In the genomic region with DNA sequence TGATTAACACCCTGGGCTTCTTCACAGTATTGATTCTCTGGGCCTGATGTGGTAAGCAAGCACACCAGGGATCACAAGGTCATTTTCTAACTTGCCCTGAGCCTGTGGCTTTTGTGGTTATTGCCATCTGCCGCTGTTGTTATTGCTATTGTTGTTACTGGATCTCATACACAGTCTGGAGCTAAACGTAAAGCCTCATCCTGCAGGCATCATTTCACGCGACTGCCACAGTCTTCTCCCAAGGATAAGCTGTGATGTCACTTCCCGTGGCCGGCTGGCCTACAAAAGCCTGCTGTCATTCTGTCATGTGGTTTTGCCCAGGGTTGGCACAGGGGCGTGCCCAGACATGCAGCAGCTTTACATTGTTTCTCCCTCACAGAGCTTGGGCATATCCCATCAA, we compare ENCODE assay signal across 10 cellular contexts.
DNase-seq lines count a peak whose midpoint lies in the region; ATAC-seq, FAIRE-seq and TF ChIP-seq lines count a peak whose summit lies in the region.
"Had no signal": no experiment of that assay in that cellular context is flagged by ENCODE, and none has a peak within 500 bp of the region (broad histone marks: within the 10 kb centered on the region; RNA-seq: fewer than 3 reads in every experiment).

No MANE protein-coding gene starts in this region.

- no peaks in the 10 kb centered on the region for H3K9me3 Mint-ChIP-seq in effector memory CD8-positive, alpha-beta T cell
- H3K9me3 Mint-ChIP-seq: T-helper 1 cell treated with Interleukin-12 subunit alpha and Interleukin-12 subunit beta and Interleukin-4 antibody, amounts not matched to agents 30 μg/mL and 1 μg/mL, for 36 hours had no signal

- H3K36me3 ChIP-seq in colonic mucosa = no peaks in the 10 kb centered on the region

- H3K9ac ChIP-seq in colonic mucosa (ENCODE audit: low read depth in 2 of 2, low read length in 2 of 2) = no peak overlapping the region

- no peak overlapping the region for H3K27ac ChIP-seq in colonic mucosa

- H3K27me3 Mint-ChIP-seq in effector memory CD8-positive, alpha-beta T cell = peaks cover 1 to 29% of the 10 kb centered on the region in 2 donors

- TF ChIP-seq CTCF in colonic mucosa (IDR thresholded peaks at IDR 0.05) = no peak

- H3K4me3 Mint-ChIP-seq in effector memory CD8-positive, alpha-beta T cell = peak overlapping the region in 1 of 2 donors; percentile 29
- H3K4me3 Mint-ChIP-seq: T-helper 1 cell treated with Interleukin-12 subunit alpha and Interleukin-12 subunit beta and Interleukin-4 antibody, amounts not matched to agents 30 μg/mL and 1 μg/mL, for 36 hours had no signal

- H3K36me3 Mint-ChIP-seq in effector memory CD8-positive, alpha-beta T cell (ENCODE audit: insufficient read depth) = no peaks in the 10 kb centered on the region

- H3K27me3 ChIP-seq in colonic mucosa = no peaks in the 10 kb centered on the region

- ATAC-seq in GM19463 (IDR thresholded peaks at IDR 0.05; ENCODE audit: unreplicated experiment) = peak; percentile 72
- peak; percentile 76 for ATAC-seq in effector memory CD8-positive, alpha-beta T cell (replicated peaks)
- ATAC-seq in GM19351 (IDR thresholded peaks at IDR 0.05; ENCODE audit: unreplicated experiment) = no peak

- peaks cover 0 to 7% of the 10 kb centered on the region in 2 donors for H3K4me1 Mint-ChIP-seq in effector memory CD8-positive, alpha-beta T cell (ENCODE audit: low read depth in 2 of 2)

- no peaks in the 10 kb centered on the region for H3K4me1 ChIP-seq in colonic mucosa

- DNase-seq in COLO829 (ENCODE audit: low spot score) = peak; percentile 25
- DNase-seq in NCI-H345 (lab: John Stamatoyannopoulos, UW) = peak; percentile 53
- DNase-seq in effector memory CD8-positive, alpha-beta T cell = peak in 1 of 3 experiments; percentile 3
- no peak for DNase-seq in NCI-H774 (lab: John Stamatoyannopoulos, UW)
- DNase-seq in colonic mucosa = no peak
- no peak for DNase-seq in frontal cortex (ENCODE audit: low spot score in 2 of 2)
- DNase-seq: central memory CD4-positive, alpha-beta T cell had no signal

- H3K4me3 ChIP-seq in colonic mucosa = no peak overlapping the region

- no peaks in the 10 kb centered on the region for H3K9me3 ChIP-seq in colonic mucosa

- peak overlapping the region in 1 of 2 donors; percentile 74 for H3K27ac Mint-ChIP-seq in effector memory CD8-positive, alpha-beta T cell
- H3K27ac Mint-ChIP-seq: T-helper 1 cell treated with Interleukin-12 subunit alpha and Interleukin-12 subunit beta and Interleukin-4 antibody, amounts not matched to agents 30 μg/mL and 1 μg/mL, for 36 hours had no signal

- FAIRE-seq in frontal cortex (lab: Jason Lieb, UNC) = no peak

- intact Hi-C loops in colonic mucosa (cut with DNase I) = no loop called here

Comparison
In these comparisons a context has a peak if more than half of its experiments do, and no peak if none do; other contexts are left out.
1. DNase-seq: peak in COLO829 (single experiment) and NCI-H345 (single experiment); none in NCI-H774 (single experiment), colonic mucosa (single experiment) and frontal cortex (0 of 2).